8 cellular contexts compared by ENCODE assay signal in the genomic region with DNA sequence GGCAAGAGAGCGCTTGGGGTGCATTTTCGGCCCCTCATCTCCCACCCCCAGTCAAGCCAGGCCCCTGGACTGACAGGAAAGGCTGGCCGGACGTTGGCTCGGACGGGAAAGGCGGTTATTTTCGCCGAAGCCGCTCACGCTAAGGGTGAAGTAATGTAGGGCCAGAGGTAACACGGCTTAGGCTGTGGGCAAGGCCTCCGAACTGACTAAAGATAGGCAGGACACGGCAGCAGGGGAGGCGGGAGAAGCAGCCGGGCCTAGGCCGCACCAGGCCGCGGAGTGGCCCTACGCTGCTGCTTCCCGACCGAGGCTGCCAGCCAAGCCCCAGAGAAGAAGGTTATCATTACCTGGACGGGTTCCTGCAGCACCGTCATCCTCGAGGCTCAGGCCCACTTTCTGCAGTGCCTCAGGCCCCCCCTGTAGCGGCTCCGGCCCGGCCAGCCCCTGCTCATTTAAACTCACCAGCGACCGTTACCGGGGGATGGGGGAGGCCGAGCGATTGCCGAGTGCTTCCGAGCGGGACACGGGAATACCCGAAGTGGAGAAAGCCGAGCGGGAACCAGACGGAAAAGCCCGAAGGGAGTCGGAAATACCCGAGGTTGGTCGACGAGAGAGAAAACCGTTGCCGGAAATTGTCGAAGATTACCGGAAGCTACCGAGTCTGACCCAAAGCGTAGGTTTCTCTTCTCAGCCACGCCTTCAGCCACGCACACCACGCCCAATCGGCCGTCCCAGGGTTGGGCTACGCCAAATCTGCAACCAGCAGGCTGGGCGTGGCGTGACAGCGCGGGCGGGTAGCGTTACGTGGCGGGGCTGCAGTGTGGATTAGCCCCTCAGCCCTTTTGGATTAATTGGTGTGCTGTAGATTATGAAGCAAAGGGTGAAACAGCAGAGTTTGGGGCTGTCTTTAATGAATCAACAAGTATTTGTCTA. TPM values are rescaled to one million over a fixed set of nuclear protein-coding genes. Genes with fewer than 3 reads are reported as not detected.
DNase-seq lines count a peak whose midpoint lies in the region; ATAC-seq and TF ChIP-seq lines count a peak whose summit lies in the region.

A gene with protein sequence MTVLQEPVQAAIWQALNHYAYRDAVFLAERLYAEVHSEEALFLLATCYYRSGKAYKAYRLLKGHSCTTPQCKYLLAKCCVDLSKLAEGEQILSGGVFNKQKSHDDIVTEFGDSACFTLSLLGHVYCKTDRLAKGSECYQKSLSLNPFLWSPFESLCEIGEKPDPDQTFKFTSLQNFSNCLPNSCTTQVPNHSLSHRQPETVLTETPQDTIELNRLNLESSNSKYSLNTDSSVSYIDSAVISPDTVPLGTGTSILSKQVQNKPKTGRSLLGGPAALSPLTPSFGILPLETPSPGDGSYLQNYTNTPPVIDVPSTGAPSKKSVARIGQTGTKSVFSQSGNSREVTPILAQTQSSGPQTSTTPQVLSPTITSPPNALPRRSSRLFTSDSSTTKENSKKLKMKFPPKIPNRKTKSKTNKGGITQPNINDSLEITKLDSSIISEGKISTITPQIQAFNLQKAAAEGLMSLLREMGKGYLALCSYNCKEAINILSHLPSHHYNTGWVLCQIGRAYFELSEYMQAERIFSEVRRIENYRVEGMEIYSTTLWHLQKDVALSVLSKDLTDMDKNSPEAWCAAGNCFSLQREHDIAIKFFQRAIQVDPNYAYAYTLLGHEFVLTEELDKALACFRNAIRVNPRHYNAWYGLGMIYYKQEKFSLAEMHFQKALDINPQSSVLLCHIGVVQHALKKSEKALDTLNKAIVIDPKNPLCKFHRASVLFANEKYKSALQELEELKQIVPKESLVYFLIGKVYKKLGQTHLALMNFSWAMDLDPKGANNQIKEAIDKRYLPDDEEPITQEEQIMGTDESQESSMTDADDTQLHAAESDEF (minus strand): TSS at position 497 of the 933 bp plus-strand sequence. CDS start 123 bp downstream, at position 374.

- peaks cover 30% of the 10 kb centered on the region for H3K36me3 Mint-ChIP-seq in activated T-cell treated with anti-CD3 and anti-CD28 coated beads, Interleukin-2, amount 50 U/mL, for 24 hours (ENCODE audit: low read depth)

- TF ChIP-seq CTCF in epithelial cell of proximal tubule (conservative IDR thresholded peaks at IDR 0.05; ENCODE audit: low read depth, low read length) = no peak

- in situ Hi-C loops in KBM-7 (cut with MboI; ENCODE audit: low pct_unique_long_range_greater_than_20kb, low sequenced_read_pairs) = no loop called here

- peak; percentile 88 for ATAC-seq in GM21717 (IDR thresholded peaks at IDR 0.05; ENCODE audit: unreplicated experiment)

- H3K4me3 Mint-ChIP-seq in activated T-cell treated with anti-CD3 and anti-CD28 coated beads, Interleukin-2, amount 50 U/mL, for 24 hours = peak within 1 kb of the TSS; percentile 95

- H3K4me1 Mint-ChIP-seq in activated T-cell treated with anti-CD3 and anti-CD28 coated beads, Interleukin-2, amount 50 U/mL, for 24 hours (ENCODE audit: low read depth) = peaks cover 44% of the 10 kb centered on the region

- H3K27ac Mint-ChIP-seq in activated T-cell treated with anti-CD3 and anti-CD28 coated beads, Interleukin-2, amount 50 U/mL, for 24 hours = peak within 1 kb of the TSS; percentile 97

- H3K27me3 Mint-ChIP-seq in activated T-cell treated with anti-CD3 and anti-CD28 coated beads, Interleukin-2, amount 50 U/mL, for 24 hours = no peaks in the 10 kb centered on the region

- peak within 1 kb of the TSS; percentile 75 for H3K4me3 ChIP-seq in epithelial cell of proximal tubule (ENCODE audit: low read depth, low read length)

- peaks cover 2% of the 10 kb centered on the region for H3K9me3 Mint-ChIP-seq in activated T-cell treated with anti-CD3 and anti-CD28 coated beads, Interleukin-2, amount 50 U/mL, for 24 hours

- peak; percentile 98 for DNase-seq in DMS153 treated with DMSO at 0.1 percent for 48 hours (lab: John Stamatoyannopoulos, UW; ENCODE audit: unreplicated experiment)
- peak; percentile 99 for DNase-seq in KBM-7
- peak; percentile 100 for DNase-seq in activated T-cell treated with anti-CD3 and anti-CD28 coated beads, Interleukin-2, amount 50 U/mL, for 24 hours
- peak; percentile 89 for DNase-seq in epithelial cell of proximal tubule (ENCODE audit: low read depth)
- DNase-seq in mucosa of gallbladder (ENCODE audit: low spot score) = peak; percentile 100
- peak; percentile 99 to 100 for DNase-seq in stimulated activated CD8-positive, alpha-beta memory T cell treated with anti-CD3 and anti-CD28 coated beads, Interleukin-4, amount 100 ng/mL, for 4 hours (ENCODE audit: low read depth in 2 of 2, low spot score in 1 of 2)

TF ChIP-seq in PFSK-1, 5 proteins besides CTCF, POLR2A, EP300 and RAD21:
- peak; percentile 57; the same call in 1 of the 2 replicates for TF ChIP-seq TAF1 (IDR thresholded peaks at IDR 0.05; ENCODE audit: borderline replicate concordance, insufficient read depth, low read length)
- peak; percentile 79 for TF ChIP-seq POLR2AphosphoS5 (IDR thresholded peaks at IDR 0.05; ENCODE audit: low read depth, low read length)
- TF ChIP-seq FOXP2 (optimal IDR thresholded peaks at IDR 0.05; ENCODE audit: borderline replicate concordance, extremely low read depth, extremely low read length, insufficient read depth) = peak; percentile 33
- TF ChIP-seq, protein P1, sequence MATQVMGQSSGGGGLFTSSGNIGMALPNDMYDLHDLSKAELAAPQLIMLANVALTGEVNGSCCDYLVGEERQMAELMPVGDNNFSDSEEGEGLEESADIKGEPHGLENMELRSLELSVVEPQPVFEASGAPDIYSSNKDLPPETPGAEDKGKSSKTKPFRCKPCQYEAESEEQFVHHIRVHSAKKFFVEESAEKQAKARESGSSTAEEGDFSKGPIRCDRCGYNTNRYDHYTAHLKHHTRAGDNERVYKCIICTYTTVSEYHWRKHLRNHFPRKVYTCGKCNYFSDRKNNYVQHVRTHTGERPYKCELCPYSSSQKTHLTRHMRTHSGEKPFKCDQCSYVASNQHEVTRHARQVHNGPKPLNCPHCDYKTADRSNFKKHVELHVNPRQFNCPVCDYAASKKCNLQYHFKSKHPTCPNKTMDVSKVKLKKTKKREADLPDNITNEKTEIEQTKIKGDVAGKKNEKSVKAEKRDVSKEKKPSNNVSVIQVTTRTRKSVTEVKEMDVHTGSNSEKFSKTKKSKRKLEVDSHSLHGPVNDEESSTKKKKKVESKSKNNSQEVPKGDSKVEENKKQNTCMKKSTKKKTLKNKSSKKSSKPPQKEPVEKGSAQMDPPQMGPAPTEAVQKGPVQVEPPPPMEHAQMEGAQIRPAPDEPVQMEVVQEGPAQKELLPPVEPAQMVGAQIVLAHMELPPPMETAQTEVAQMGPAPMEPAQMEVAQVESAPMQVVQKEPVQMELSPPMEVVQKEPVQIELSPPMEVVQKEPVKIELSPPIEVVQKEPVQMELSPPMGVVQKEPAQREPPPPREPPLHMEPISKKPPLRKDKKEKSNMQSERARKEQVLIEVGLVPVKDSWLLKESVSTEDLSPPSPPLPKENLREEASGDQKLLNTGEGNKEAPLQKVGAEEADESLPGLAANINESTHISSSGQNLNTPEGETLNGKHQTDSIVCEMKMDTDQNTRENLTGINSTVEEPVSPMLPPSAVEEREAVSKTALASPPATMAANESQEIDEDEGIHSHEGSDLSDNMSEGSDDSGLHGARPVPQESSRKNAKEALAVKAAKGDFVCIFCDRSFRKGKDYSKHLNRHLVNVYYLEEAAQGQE (IDR thresholded peaks at IDR 0.05; ENCODE audit: insufficient read depth in 1 of 2, low read depth in 2 of 2, low read length in 2 of 2) = 0 out of 4 replicates have a peak, but pooled peaks of 1 of the 2 experiments have one; percentile 10
- peak; percentile 3; the same call in 1 of the 2 replicates for TF ChIP-seq SIN3A (IDR thresholded peaks at IDR 0.05; ENCODE audit: borderline replicate concordance, insufficient read depth, low read length)

RNA-seq across cellular contexts. Expression of the gene that starts here (rescaled TPM):
- 47.8 TPM for polyA plus RNA-seq in PFSK-1 (2012; ENCODE audit: insufficient read length, low read depth)
- 28.1 and 73.9 TPM in 2 replicates for total RNA-seq in epithelial cell of proximal tubule
- 75.2 TPM for total RNA-seq in mucosa of gallbladder

Comparison
In these comparisons a context has a peak if more than half of its experiments do, and no peak if none do; other contexts are left out.
1. Peak in every context shown above with its lines: DNase-seq, ATAC-seq and H3K4me3 ChIP-seq.